Comparison of ENCODE assay signal across 10 cellular contexts in genomic region chr11:108224366-108224765, GRCh38. TPM values are rescaled to one million over a fixed set of nuclear protein-coding genes. Genes with fewer than 3 reads are reported as not detected.
DNase-seq lines count a peak whose midpoint lies in the region; ATAC-seq and TF ChIP-seq lines count a peak whose summit lies in the region.
"Had no signal": no experiment of that assay in that cellular context is flagged by ENCODE, and none has a peak within 500 bp of the region (broad histone marks: within the 10 kb centered on the region; RNA-seq: fewer than 3 reads in every experiment).

No MANE protein-coding gene starts in this region.

- no peaks in the 10 kb centered on the region for H4K20me1 ChIP-seq in GM23248 (ENCODE audit: insufficient read depth)
- no peaks in the 10 kb centered on the region for H4K20me1 ChIP-seq in hepatocyte (ENCODE audit: insufficient read depth, poor library complexity, severe bottlenecking)

- H3K27ac ChIP-seq in GM23248 = peak overlapping the region; percentile 95
- H3K27ac ChIP-seq in SJSA1 = no peak overlapping the region
- H3K27ac ChIP-seq in hepatocyte = peak overlapping the region; percentile 77
- peak overlapping the region; percentile 94 to 99 (median 98) for H3K27ac ChIP-seq in spleen

- no peaks in the 10 kb centered on the region for H3K9me3 Mint-ChIP-seq in activated naive CD8-positive, alpha-beta T cell treated with anti-CD3 and anti-CD28 coated beads, Interleukin-2, amount 50 U/mL, for 24 hours
- H3K9me3 Mint-ChIP-seq: activated naive CD4-positive, alpha-beta T cell treated with anti-CD3 and anti-CD28 coated beads, Interleukin-2, amount 50 U/mL, for 24 hours; naive B cell had no signal

- in situ Hi-C loops in GM23248 (cut with MboI) = no loop called here

- peaks cover 56% of the 10 kb centered on the region for H3K4me1 Mint-ChIP-seq in activated naive CD8-positive, alpha-beta T cell treated with anti-CD3 and anti-CD28 coated beads, Interleukin-2, amount 50 U/mL, for 24 hours

- no peak for DNase-seq in GM23248
- no peak for DNase-seq in SJSA1 (ENCODE audit: low read depth in 1 of 2, low spot score in 2 of 2)
- DNase-seq in hepatocyte (ENCODE audit: low spot score) = no peak
- DNase-seq in spleen = no peak
- DNase-seq in activated naive CD8-positive, alpha-beta T cell treated with anti-CD3 and anti-CD28 coated beads, Interleukin-2, amount 50 U/mL, for 24 hours = no peak
- DNase-seq in NCI-H1105 (lab: John Stamatoyannopoulos, UW) = no peak
- DNase-seq in posterior vena cava (ENCODE audit: low spot score) = no peak
- no peak for DNase-seq in stimulated activated CD4-positive, alpha-beta T cell treated with anti-CD3 and anti-CD28 coated beads, Interleukin-4, amount 100 ng/mL, for 24 hours
- DNase-seq: naive B cell had no signal

- no peak for ATAC-seq in activated naive CD8-positive, alpha-beta T cell treated with anti-CD3 and anti-CD28 coated beads, Interleukin-2, amount 50 U/mL, for 24 hours

- H3K27me3 ChIP-seq in GM23248 (replicated peaks; ENCODE audit: insufficient read depth) = no peaks in the 10 kb centered on the region
- no peaks in the 10 kb centered on the region for H3K27me3 ChIP-seq in SJSA1 (replicated peaks)
- no peaks in the 10 kb centered on the region for H3K27me3 ChIP-seq in hepatocyte
- no peaks in the 10 kb centered on the region for H3K27me3 ChIP-seq in spleen (replicated peaks in 1 of 7)

- H3K9me3 ChIP-seq in GM23248 (ENCODE audit: low read depth) = no peaks in the 10 kb centered on the region
- H3K9me3 ChIP-seq in SJSA1 (replicated peaks) = no peaks in the 10 kb centered on the region
- H3K9me3 ChIP-seq in hepatocyte (ENCODE audit: low read depth) = no peaks in the 10 kb centered on the region
- H3K9me3 ChIP-seq in spleen = no peaks in the 10 kb centered on the region

- intact Hi-C loops in spleen (cut with DNase I; ENCODE audit: low total_unique reads) (loop anchor here (10.0 kb wide), 1 partner anchor 60 kb away; no protein-coding TSS in a partner anchor), posterior vena cava (cut with DNase I) (loop anchor here in 1 of 2 donors (5.0 kb wide), 1 partner anchor 107 kb away; no protein-coding TSS in a partner anchor)

- H3F3A ChIP-seq in GM23248 (ENCODE audit: insufficient read depth) = peaks cover 42% of the 10 kb centered on the region

- H3K9ac ChIP-seq in GM23248 = peak overlapping the region; percentile 97

- H3K4me1 ChIP-seq in GM23248 (ENCODE audit: insufficient read depth) (peaks cover 28% of the 10 kb centered on the region), SJSA1 (replicated peaks) (peaks cover 6% of the 10 kb centered on the region; the same call in 1 of the 2 replicates), hepatocyte (ENCODE audit: insufficient read depth) (peaks cover 13% of the 10 kb centered on the region), spleen (peaks cover 18 to 87% (median 72%) of the 10 kb centered on the region in 6 donors)

- H3K27ac Mint-ChIP-seq in activated naive CD8-positive, alpha-beta T cell treated with anti-CD3 and anti-CD28 coated beads, Interleukin-2, amount 50 U/mL, for 24 hours = no peak overlapping the region
- H3K27ac Mint-ChIP-seq: activated naive CD4-positive, alpha-beta T cell treated with anti-CD3 and anti-CD28 coated beads, Interleukin-2, amount 50 U/mL, for 24 hours had no signal

- no peaks in the 10 kb centered on the region for H3K9me2 ChIP-seq in GM23248 (ENCODE audit: insufficient read depth)
- H3K9me2 ChIP-seq in hepatocyte (replicated peaks; ENCODE audit: insufficient read depth) = no peaks in the 10 kb centered on the region

- TF ChIP-seq CTCF in hepatocyte (IDR thresholded peaks at IDR 0.05; ENCODE audit: poor library complexity) (no peak), spleen (IDR thresholded peaks at IDR 0.05 in 8 of 11, conservative IDR thresholded peaks at IDR 0.05 in 3 of 11) (no peak)

- H3K4me2 ChIP-seq in GM23248 (ENCODE audit: unreplicated experiment) (peak overlapping the region; percentile 100), hepatocyte (peak overlapping the region; percentile 78)

- no peaks in the 10 kb centered on the region for H3K27me3 Mint-ChIP-seq in activated naive CD8-positive, alpha-beta T cell treated with anti-CD3 and anti-CD28 coated beads, Interleukin-2, amount 50 U/mL, for 24 hours
- H3K27me3 Mint-ChIP-seq: activated naive CD4-positive, alpha-beta T cell treated with anti-CD3 and anti-CD28 coated beads, Interleukin-2, amount 50 U/mL, for 24 hours; naive B cell had no signal

- H2AFZ ChIP-seq in GM23248 (peak overlapping the region; percentile 98), hepatocyte (peak overlapping the region; percentile 87)

- H3K4me3 Mint-ChIP-seq in activated naive CD8-positive, alpha-beta T cell treated with anti-CD3 and anti-CD28 coated beads, Interleukin-2, amount 50 U/mL, for 24 hours = no peak overlapping the region
- H3K4me3 Mint-ChIP-seq: activated naive CD4-positive, alpha-beta T cell treated with anti-CD3 and anti-CD28 coated beads, Interleukin-2, amount 50 U/mL, for 24 hours; naive B cell had no signal

- H3K36me3 Mint-ChIP-seq in activated naive CD8-positive, alpha-beta T cell treated with anti-CD3 and anti-CD28 coated beads, Interleukin-2, amount 50 U/mL, for 24 hours (ENCODE audit: low read depth) = peaks cover 19% of the 10 kb centered on the region

- TF ChIP-seq POLR2A in spleen (IDR thresholded peaks at IDR 0.05) = peak in 1 of 3 donors; percentile 20

- WGBS in GM23248 (ENCODE audit: low coverage in 1 of 2, low lambda C conversion rate in 2 of 2, missing lambda C conversion rate in 2 of 2), 2 experiments = 65 to 75% methylated on average over 4 of the region's 4 CpGs
- 83% methylated on average over 4 of the region's 4 CpGs for WGBS in hepatocyte (ENCODE audit: low lambda C conversion rate, missing lambda C conversion rate)
- WGBS in spleen, 5 donors = 33 to 42% (median 40%) methylated on average over 4 of the region's 4 CpGs

- H3K4me3 ChIP-seq in GM23248 (peak overlapping the region; percentile 99), SJSA1 (peak overlapping the region; percentile 60; the same call in 1 of the 2 replicates), hepatocyte (peak overlapping the region; percentile 65), spleen (peak overlapping the region; percentile 70 to 91 (median 76))

- H3K79me2 ChIP-seq in GM23248 (ENCODE audit: insufficient read depth) = peaks cover 84% of the 10 kb centered on the region
- H3K79me2 ChIP-seq in hepatocyte = peaks cover 65% of the 10 kb centered on the region

- H3K36me3 ChIP-seq in GM23248 (ENCODE audit: low read depth) = peaks cover 17% of the 10 kb centered on the region
- no peaks in the 10 kb centered on the region; the same call in 1 of the 2 replicates for H3K36me3 ChIP-seq in SJSA1
- no peaks in the 10 kb centered on the region for H3K36me3 ChIP-seq in hepatocyte (replicated peaks; ENCODE audit: insufficient read depth, low read depth)
- peaks cover 0 to 34% (median 10%) of the 10 kb centered on the region in 6 donors for H3K36me3 ChIP-seq in spleen

RNA-seq across cellular contexts. Expression of gene ATM, which starts 1.5 kb away (rescaled TPM):
- total RNA-seq in GM23248 (2014; rRNA removed; shearing (Covaris generic)) = 69.2 and 109 TPM in 2 replicates
- polyA plus RNA-seq in GM23248 (2016; fragmentation: Nextera tagmentation; extraction: Ambion mirVana) (11.2 and 16.5 TPM in 2 replicates), hepatocyte (7.5 and 7.6 TPM in 2 replicates), spleen (10 to 100 TPM; 33.1 to 54.3 (median 37.6) TPM)
- 28.9 and 61.0 TPM in 2 replicates for total RNA-seq in SJSA1 (2014; rRNA removed; shearing (Covaris generic))
- total RNA-seq in hepatocyte (43.0 and 47.3 TPM in 2 replicates), spleen (100 to 1,000 TPM; 186 to 408 (median 235) TPM), posterior vena cava (10 to 100 TPM; 60.5 to 77.7 TPM)

RNA-seq across cellular contexts. Expression of gene NPAT, which starts 1.9 kb away (rescaled TPM):
- total RNA-seq in GM23248 (2014; rRNA removed; shearing (Covaris generic)) = 9.6 and 11.1 TPM in 2 replicates
- polyA plus RNA-seq in GM23248 (2016; fragmentation: Nextera tagmentation; extraction: Ambion mirVana) = 6.8 and 8.5 TPM in 2 replicates
- total RNA-seq in SJSA1 (2014; rRNA removed; shearing (Covaris generic)) = 6.1 and 9.9 TPM in 2 replicates
- total RNA-seq in hepatocyte = 12.0 and 14.3 TPM in 2 replicates
- polyA plus RNA-seq in hepatocyte = 2.9 and 3.7 TPM in 2 replicates
- total RNA-seq in spleen = 10 to 100 TPM; 24.2 to 40.8 (median 29.6) TPM
- polyA plus RNA-seq in spleen = 1 to 10 TPM; 4.5 to 4.9 (median 4.5) TPM
- total RNA-seq in posterior vena cava = 10 to 100 TPM; 11.2 to 12.3 TPM
